ENCODE assay signal across 13 cellular contexts in the genomic region with DNA sequence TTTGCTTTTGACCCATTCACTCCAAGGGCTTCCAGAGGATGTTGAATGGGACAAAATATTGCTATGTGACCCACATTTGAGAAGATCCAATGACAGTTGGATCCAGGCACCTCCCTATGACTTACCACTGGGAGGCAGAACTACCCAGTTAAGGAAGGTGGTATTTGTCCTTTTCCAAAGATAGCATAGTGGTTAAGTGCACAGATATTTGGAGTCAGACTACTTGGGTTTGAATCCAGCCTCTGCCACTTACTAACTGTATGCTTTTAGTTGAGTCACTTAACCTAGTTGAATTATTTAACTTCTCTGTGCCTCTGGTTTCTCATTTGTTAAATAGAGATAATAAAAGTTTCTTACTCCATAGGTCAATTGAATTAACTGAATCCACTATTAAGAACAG.
A peak's percentile ranks its signal among the peaks of the same experiment; 100 is the strongest.
DNase-seq lines count a peak whose midpoint lies in the region; FAIRE-seq and TF ChIP-seq lines count a peak whose summit lies in the region.
"Had no signal": no experiment of that assay in that cellular context is flagged by ENCODE, and none has a peak within 500 bp of the region (broad histone marks: within the 10 kb centered on the region; RNA-seq: fewer than 3 reads in every experiment).

No MANE protein-coding gene starts in this region.

- FAIRE-seq in urothelium cell line (lab: Jason Lieb, UNC) = no peak

- peak; percentile 16 for TF ChIP-seq CTCF in astrocyte of the cerebellum (IDR thresholded peaks at IDR 0.05; ENCODE audit: low read depth, low read length, missing control alignments)

- in situ Hi-C loops in astrocyte of the cerebellum (cut with HindIII; ENCODE audit: low sequenced_read_pairs) = no loop called here

- no peak overlapping the region for H3K4me3 ChIP-seq in Jurkat, Clone E6-1 (ENCODE audit: low read length)
- no peak overlapping the region for H3K4me3 ChIP-seq in astrocyte of the cerebellum (ENCODE audit: low read depth, low read length)
- H3K4me3 ChIP-seq: transverse colon had no signal

- DNase-seq in DMS 273 (lab: John Stamatoyannopoulos, UW; ENCODE audit: unreplicated experiment) (peak; percentile 52), astrocyte of the cerebellum (ENCODE audit: low read depth) (no peak), iPS-NIHi7 (ENCODE audit: extremely low spot score) (peak; percentile 35), urothelium cell line (ENCODE audit: low spot score) (no peak), COR-L47 (lab: John Stamatoyannopoulos, UW) (no peak), GM03348 (ENCODE audit: low spot score) (no peak), KG1 (lab: John Stamatoyannopoulos, UW) (no peak)
- DNase-seq in Jurkat, Clone E6-1 (ENCODE audit: low read depth, low spot score) = peak; percentile 4
- DNase-seq: activated B cell treated with CpG ODN at 0.5 μM for 24 hours; CD8-positive, alpha-beta T cell; cerebellar nuclear complex; RPMI8226; transverse colon had no signal

Comparison
In these comparisons a context has a peak if more than half of its experiments do, and no peak if none do; other contexts are left out.
1. DNase-seq: peak in DMS 273 (single experiment), Jurkat, Clone E6-1 (single experiment) and iPS-NIHi7 (single experiment); none in astrocyte of the cerebellum (single experiment), urothelium cell line (single experiment), COR-L47 (single experiment), GM03348 (single experiment) and KG1 (single experiment).